In genomic region chr21:32237021-32237420, GRCh38 we compare ENCODE assay signal across 20 cellular contexts.
"Had no signal": no experiment of that assay in that cellular context is flagged by ENCODE, and none has a peak within 500 bp of the region (broad histone marks: within the 10 kb centered on the region; RNA-seq: fewer than 3 reads in every experiment).

No MANE protein-coding gene starts in this region.

- H3K36me3 Mint-ChIP-seq: mesothelial cell of epicardium, natural killer cell had no signal

- DNase-seq: effector memory CD4-positive, alpha-beta T cell; kidney; left cardiac atrium; left ventricle myocardium inferior; lower lobe of right lung; natural killer cell; nucleus accumbens; ovary; sigmoid colon; stimulated activated CD4-positive, alpha-beta T cell treated with anti-CD3 and anti-CD28 coated beads, Interleukin-2, amount 100 ng/mL, for 48 hours; trophoblast cell had no signal

- H3K4me3 Mint-ChIP-seq: memory B cell; mesothelial cell of epicardium; natural killer cell; neural crest cell; stimulated activated naive CD8-positive, alpha-beta T cell treated with anti-CD3 and anti-CD28 coated beads, Interleukin-15, Interleukin-2, amounts not matched to agents 100 ng/mL and 50 ng/mL, for 24 hours had no signal

- H3K9me3 Mint-ChIP-seq: natural killer cell had no signal

- H3K27me3 Mint-ChIP-seq: stimulated activated naive CD8-positive, alpha-beta T cell treated with anti-CD3 and anti-CD28 coated beads, Interleukin-15, Interleukin-2, amounts not matched to agents 100 ng/mL and 50 ng/mL, for 24 hours had no signal

- H3K27ac Mint-ChIP-seq: memory B cell; mesothelial cell of epicardium; natural killer cell; stimulated activated naive CD8-positive, alpha-beta T cell treated with anti-CD3 and anti-CD28 coated beads, Interleukin-15, Interleukin-2, amounts not matched to agents 100 ng/mL and 50 ng/mL, for 24 hours had no signal

- H3K4me1 Mint-ChIP-seq: memory B cell, natural killer cell had no signal

- H3K4me3 ChIP-seq: left ventricle myocardium inferior, lower lobe of right lung, ovary, right atrium auricular region, sigmoid colon, skin epidermis, thoracic aorta had no signal

- ATAC-seq: esophagus mucosa, foreskin keratinocyte, left cardiac atrium, lower lobe of right lung, natural killer cell had no signal
